Comparison of ENCODE assay signal across 1 cellular context in the genomic region with DNA sequence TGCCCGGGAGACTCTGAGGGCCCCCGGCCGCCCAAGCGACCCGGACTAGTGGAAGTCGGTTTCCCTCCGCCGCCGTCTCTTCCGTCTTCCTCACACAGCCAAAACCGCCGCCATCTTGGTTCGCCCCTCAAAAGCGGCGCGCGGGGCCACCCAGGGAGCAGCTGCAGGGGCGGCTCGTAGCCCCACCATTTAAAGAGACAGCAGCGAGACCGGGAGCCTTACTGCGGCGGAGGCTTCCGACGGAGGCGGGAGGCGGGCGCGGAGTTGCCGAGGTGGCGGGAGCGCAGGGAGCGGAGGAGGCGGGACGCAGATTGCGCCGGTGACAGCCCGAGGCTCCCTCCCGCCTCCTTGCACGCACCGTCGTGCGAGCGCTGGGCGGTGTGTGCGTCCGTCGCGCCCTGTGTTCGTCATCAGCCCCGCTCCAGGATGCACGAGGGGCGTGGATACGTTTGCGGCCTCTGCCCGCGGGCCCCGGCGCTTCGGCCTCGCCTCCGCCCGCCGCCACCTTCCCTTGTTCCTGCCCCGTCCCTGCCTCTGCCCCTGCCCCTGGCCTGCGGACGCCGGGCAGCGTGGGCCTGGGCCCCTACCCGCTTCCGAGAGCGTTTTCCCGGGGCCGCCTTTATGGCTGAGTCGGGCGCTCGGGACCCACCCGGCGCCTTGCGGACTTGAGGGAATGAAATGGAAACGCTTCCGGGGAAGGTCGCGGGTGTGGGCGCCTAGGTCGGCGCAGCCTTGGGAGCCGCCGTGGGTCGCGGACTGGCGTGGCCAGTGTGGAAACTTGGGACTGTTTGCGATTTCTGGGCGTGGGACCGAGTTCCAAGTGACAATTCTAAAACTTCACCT.
TF ChIP-seq lines count a peak whose summit lies in the region.

Gene PPP4R3A (minus strand): TSS at position 140 of the 843 bp plus-strand sequence. CDS start 663 bp downstream, outside the sequence.

TF ChIP-seq in K562, 482 proteins besides CTCF, POLR2A, EP300 and RAD21 (continued from another document):
- TF ChIP-seq RHOXF2B (CRISPR knock-in tag; conservative IDR thresholded peaks at IDR 0.05) (no peak), MCM7 (IDR thresholded peaks at IDR 0.05) (no peak), FOXK2 (conservative IDR thresholded peaks at IDR 0.05 in 1 of 2, IDR thresholded peaks at IDR 0.05 in 1 of 2; ENCODE audit: low read depth in 2 of 2) (peak; percentile 76 to 78), BRCA1 (IDR thresholded peaks at IDR 0.05) (no peak), BRCA1 (CRISPR knock-in tag; IDR thresholded peaks at IDR 0.05) (no peak), SREBF2 (CRISPR knock-in tag; IDR thresholded peaks at IDR 0.05) (no peak), RBM17 (IDR thresholded peaks at IDR 0.05; ENCODE audit: borderline replicate concordance, low read depth, low read length) (no peak), TEAD4 (IDR thresholded peaks at IDR 0.05; ENCODE audit: low read length) (no peak), TEAD4 (CRISPR knock-in tag; IDR thresholded peaks at IDR 0.05; ENCODE audit: borderline replicate concordance) (no peak), ERF (CRISPR knock-in tag; IDR thresholded peaks at IDR 0.05) (no peak), KAT7 (CRISPR knock-in tag; IDR thresholded peaks at IDR 0.05; ENCODE audit: borderline replicate concordance) (peak; percentile 67; the same call in 1 of the 2 replicates), EHMT2 (IDR thresholded peaks at IDR 0.05) (no peak), TRIM24 (IDR thresholded peaks at IDR 0.05) (peak in 1 of 2 experiments; percentile 29; a peak in 1 of 4 replicates), SRSF1 (IDR thresholded peaks at IDR 0.05; ENCODE audit: low read depth, low read length) (no peak; the same call in 1 of the 2 replicates), TOE1 (IDR thresholded peaks at IDR 0.05; ENCODE audit: borderline replicate concordance) (peak; percentile 85), TOE1 (CRISPR knock-in tag; IDR thresholded peaks at IDR 0.05; ENCODE audit: borderline replicate concordance, low read depth) (no peak), ZNF644 (tag; IDR thresholded peaks at IDR 0.05; ENCODE audit: low read depth) (no peak), KLF1 (tag; IDR thresholded peaks at IDR 0.05) (peak; percentile 72; the same call in 1 of the 2 replicates), PCBP1 (IDR thresholded peaks at IDR 0.05; ENCODE audit: low read depth, low read length, poor library complexity, severe bottlenecking) (no peak), MTF1 (CRISPR knock-in tag; IDR thresholded peaks at IDR 0.05; ENCODE audit: borderline replicate concordance) (no peak), KLF13 (tag; IDR thresholded peaks at IDR 0.05; ENCODE audit: borderline replicate concordance, low read depth) (peak; percentile 35; the same call in 1 of the 2 replicates), BHLHE40 (IDR thresholded peaks at IDR 0.05; ENCODE audit: low read length) (peak; percentile 76), ZNF696 (CRISPR knock-in tag; conservative IDR thresholded peaks at IDR 0.05) (no peak), ZBTB49 (CRISPR knock-in tag; IDR thresholded peaks at IDR 0.05; ENCODE audit: borderline replicate concordance) (no peak), TCFL5 (CRISPR knock-in tag; conservative IDR thresholded peaks at IDR 0.05) (no peak), TSC22D4 (tag; IDR thresholded peaks at IDR 0.05) (no peak), PYGO2 (tag; IDR thresholded peaks at IDR 0.05) (no peak), MTA1 (IDR thresholded peaks at IDR 0.05; ENCODE audit: borderline replicate concordance) (peak; percentile 97), GATA2 (CRISPR knock-in tag; IDR thresholded peaks at IDR 0.05) (no peak), HMG20A (CRISPR knock-in tag; conservative IDR thresholded peaks at IDR 0.05) (no peak), CREB1 (IDR thresholded peaks at IDR 0.05) (peak; percentile 98), CREB1 (CRISPR knock-in tag; IDR thresholded peaks at IDR 0.05) (peak; percentile 99), BMI1 (IDR thresholded peaks at IDR 0.05; ENCODE audit: low read length) (no peak), ZNF586 (CRISPR knock-in tag; conservative IDR thresholded peaks at IDR 0.05) (no peak), ZNF436 (CRISPR knock-in tag; IDR thresholded peaks at IDR 0.05) (no peak), DIDO1 (tag; IDR thresholded peaks at IDR 0.05; ENCODE audit: low read depth) (no peak), SFPQ (IDR thresholded peaks at IDR 0.05; ENCODE audit: low read depth, low read length) (no peak), ZNF589 (CRISPR knock-in tag; IDR thresholded peaks at IDR 0.05; ENCODE audit: low read depth) (no peak), ZC3H11A (IDR thresholded peaks at IDR 0.05; ENCODE audit: low read depth, low read length) (no peak), OTX1 (CRISPR knock-in tag; IDR thresholded peaks at IDR 0.05) (no peak), UBTF (IDR thresholded peaks at IDR 0.05; ENCODE audit: borderline replicate concordance in 1 of 2, low read depth in 2 of 2, low read length in 2 of 2) (peak in 1 of 2 experiments; percentile 57; a peak in 2 of 4 replicates), TCF7 (IDR thresholded peaks at IDR 0.05; ENCODE audit: borderline replicate concordance) (no peak), BRD9 (IDR thresholded peaks at IDR 0.05; ENCODE audit: low read depth, partially characterized antibody) (peak; percentile 41), L3MBTL2 (IDR thresholded peaks at IDR 0.05) (peak; percentile 82), CHD1 (IDR thresholded peaks at IDR 0.05; ENCODE audit: low read length) (no peak), CHD4 (IDR thresholded peaks at IDR 0.05; ENCODE audit: insufficient read depth, insufficient replicate concordance, low read depth, low read length, poor library complexity, severe bottlenecking) (no peak), SAP30 (IDR thresholded peaks at IDR 0.05; ENCODE audit: borderline replicate concordance, insufficient read depth, low read depth, low read length, poor library complexity, severe bottlenecking) (peak; percentile 58), SIN3B (IDR thresholded peaks at IDR 0.05; ENCODE audit: low read depth) (peak; percentile 80)
- TF ChIP-seq, protein P1, sequence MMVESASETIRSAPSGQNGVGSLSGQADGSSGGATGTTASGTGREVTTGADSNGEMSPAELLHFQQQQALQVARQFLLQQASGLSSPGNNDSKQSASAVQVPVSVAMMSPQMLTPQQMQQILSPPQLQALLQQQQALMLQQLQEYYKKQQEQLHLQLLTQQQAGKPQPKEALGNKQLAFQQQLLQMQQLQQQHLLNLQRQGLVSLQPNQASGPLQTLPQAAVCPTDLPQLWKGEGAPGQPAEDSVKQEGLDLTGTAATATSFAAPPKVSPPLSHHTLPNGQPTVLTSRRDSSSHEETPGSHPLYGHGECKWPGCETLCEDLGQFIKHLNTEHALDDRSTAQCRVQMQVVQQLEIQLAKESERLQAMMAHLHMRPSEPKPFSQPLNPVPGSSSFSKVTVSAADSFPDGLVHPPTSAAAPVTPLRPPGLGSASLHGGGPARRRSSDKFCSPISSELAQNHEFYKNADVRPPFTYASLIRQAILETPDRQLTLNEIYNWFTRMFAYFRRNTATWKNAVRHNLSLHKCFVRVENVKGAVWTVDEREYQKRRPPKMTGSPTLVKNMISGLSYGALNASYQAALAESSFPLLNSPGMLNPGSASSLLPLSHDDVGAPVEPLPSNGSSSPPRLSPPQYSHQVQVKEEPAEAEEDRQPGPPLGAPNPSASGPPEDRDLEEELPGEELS (CRISPR knock-in tag; IDR thresholded peaks at IDR 0.05; ENCODE audit: borderline replicate concordance): 0 out of 2 replicates have a peak, but pooled peaks have one; percentile 49
- TF ChIP-seq, protein P2, sequence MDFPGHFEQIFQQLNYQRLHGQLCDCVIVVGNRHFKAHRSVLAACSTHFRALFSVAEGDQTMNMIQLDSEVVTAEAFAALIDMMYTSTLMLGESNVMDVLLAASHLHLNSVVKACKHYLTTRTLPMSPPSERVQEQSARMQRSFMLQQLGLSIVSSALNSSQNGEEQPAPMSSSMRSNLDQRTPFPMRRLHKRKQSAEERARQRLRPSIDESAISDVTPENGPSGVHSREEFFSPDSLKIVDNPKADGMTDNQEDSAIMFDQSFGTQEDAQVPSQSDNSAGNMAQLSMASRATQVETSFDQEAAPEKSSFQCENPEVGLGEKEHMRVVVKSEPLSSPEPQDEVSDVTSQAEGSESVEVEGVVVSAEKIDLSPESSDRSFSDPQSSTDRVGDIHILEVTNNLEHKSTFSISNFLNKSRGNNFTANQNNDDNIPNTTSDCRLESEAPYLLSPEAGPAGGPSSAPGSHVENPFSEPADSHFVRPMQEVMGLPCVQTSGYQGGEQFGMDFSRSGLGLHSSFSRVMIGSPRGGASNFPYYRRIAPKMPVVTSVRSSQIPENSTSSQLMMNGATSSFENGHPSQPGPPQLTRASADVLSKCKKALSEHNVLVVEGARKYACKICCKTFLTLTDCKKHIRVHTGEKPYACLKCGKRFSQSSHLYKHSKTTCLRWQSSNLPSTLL (IDR thresholded peaks at IDR 0.05): no peak
- TF ChIP-seq, protein P3, sequence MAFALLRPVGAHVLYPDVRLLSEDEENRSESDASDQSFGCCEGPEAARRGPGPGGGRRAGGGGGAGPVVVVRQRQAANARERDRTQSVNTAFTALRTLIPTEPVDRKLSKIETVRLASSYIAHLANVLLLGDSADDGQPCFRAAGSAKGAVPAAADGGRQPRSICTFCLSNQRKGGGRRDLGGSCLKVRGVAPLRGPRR (CRISPR knock-in tag; IDR thresholded peaks at IDR 0.05): no peak
- TF ChIP-seq, protein P4, sequence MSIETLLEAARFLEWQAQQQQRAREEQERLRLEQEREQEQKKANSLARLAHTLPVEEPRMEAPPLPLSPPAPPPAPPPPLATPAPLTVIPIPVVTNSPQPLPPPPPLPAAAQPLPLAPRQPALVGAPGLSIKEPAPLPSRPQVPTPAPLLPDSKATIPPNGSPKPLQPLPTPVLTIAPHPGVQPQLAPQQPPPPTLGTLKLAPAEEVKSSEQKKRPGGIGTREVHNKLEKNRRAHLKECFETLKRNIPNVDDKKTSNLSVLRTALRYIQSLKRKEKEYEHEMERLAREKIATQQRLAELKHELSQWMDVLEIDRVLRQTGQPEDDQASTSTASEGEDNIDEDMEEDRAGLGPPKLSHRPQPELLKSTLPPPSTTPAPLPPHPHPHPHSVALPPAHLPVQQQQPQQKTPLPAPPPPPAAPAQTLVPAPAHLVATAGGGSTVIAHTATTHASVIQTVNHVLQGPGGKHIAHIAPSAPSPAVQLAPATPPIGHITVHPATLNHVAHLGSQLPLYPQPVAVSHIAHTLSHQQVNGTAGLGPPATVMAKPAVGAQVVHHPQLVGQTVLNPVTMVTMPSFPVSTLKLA (conservative IDR thresholded peaks at IDR 0.05): peak; percentile 85 to 96
- TF ChIP-seq, protein P5, sequence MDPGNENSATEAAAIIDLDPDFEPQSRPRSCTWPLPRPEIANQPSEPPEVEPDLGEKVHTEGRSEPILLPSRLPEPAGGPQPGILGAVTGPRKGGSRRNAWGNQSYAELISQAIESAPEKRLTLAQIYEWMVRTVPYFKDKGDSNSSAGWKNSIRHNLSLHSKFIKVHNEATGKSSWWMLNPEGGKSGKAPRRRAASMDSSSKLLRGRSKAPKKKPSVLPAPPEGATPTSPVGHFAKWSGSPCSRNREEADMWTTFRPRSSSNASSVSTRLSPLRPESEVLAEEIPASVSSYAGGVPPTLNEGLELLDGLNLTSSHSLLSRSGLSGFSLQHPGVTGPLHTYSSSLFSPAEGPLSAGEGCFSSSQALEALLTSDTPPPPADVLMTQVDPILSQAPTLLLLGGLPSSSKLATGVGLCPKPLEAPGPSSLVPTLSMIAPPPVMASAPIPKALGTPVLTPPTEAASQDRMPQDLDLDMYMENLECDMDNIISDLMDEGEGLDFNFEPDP (CRISPR knock-in tag; IDR thresholded peaks at IDR 0.05): no peak
